10 cellular contexts compared by ENCODE assay signal in genomic region chr12:132506328-132506727, GRCh38. TPM values are rescaled to one million over a fixed set of nuclear protein-coding genes. Genes with fewer than 3 reads are reported as not detected.
DNase-seq lines count a peak whose midpoint lies in the region; ATAC-seq and TF ChIP-seq lines count a peak whose summit lies in the region.
"Had no signal": no experiment of that assay in that cellular context is flagged by ENCODE, and none has a peak within 500 bp of the region (broad histone marks: within the 10 kb centered on the region; RNA-seq: fewer than 3 reads in every experiment).

No MANE protein-coding gene starts in this region.

- H3K36me3 ChIP-seq in SK-N-SH (replicated peaks in 1 of 2; ENCODE audit: control insufficient read depth in 1 of 2, insufficient read depth in 2 of 2, low read length in 1 of 2), result peaks cover 0 to 5% of the 10 kb centered on the region in 2 experiments

- no peak overlapping the region for H3K9ac ChIP-seq in SK-N-SH

- DNase-seq in SK-N-SH, result no peak
- DNase-seq in activated CD8-positive, alpha-beta T cell treated with anti-CD3 and anti-CD28 coated beads for 36 hours, result no peak
- DNase-seq in immature natural killer cell, result no peak
- no peak for DNase-seq in stimulated activated naive CD8-positive, alpha-beta T cell treated with anti-CD3 and anti-CD28 coated beads, Interleukin-15, amount 100 ng/mL, for 72 hours
- DNase-seq in putamen (ENCODE audit: low spot score), result no peak
- no peak for DNase-seq in activated effector memory CD4-positive, alpha-beta T cell treated with anti-CD3 and anti-CD28 coated beads, Interleukin-2, amount 50 U/mL, for 16 hours
- DNase-seq: NCI-H1694 treated with DMSO at 0.1 percent for 48 hours had no signal

- peaks cover 66% of the 10 kb centered on the region for H4K20me1 ChIP-seq in SK-N-SH (ENCODE audit: insufficient read depth)

- H3K27me3 ChIP-seq in SK-N-SH (ENCODE audit: insufficient read depth), result no peaks in the 10 kb centered on the region

- peak overlapping the region; percentile 41; the same call in 1 of the 2 replicates for H3K4me2 ChIP-seq in SK-N-SH

- H3K9me2 ChIP-seq in SK-N-SH, result no peaks in the 10 kb centered on the region

- H3K27ac ChIP-seq in SK-N-SH (ENCODE audit: low read depth in 2 of 2, low read length in 1 of 2), result peak overlapping the region in 1 of 2 experiments; percentile 5; a peak in 1 of 4 replicates
- H3K27ac ChIP-seq: epithelial cell of prostate had no signal

- intact Hi-C loops in activated CD8-positive, alpha-beta T cell treated with anti-CD3 and anti-CD28 coated beads for 36 hours (cut with micrococcal nuclease), result no loop called here

- no peaks in the 10 kb centered on the region for H3K9me3 ChIP-seq in SK-N-SH

- peak overlapping the region; percentile 83 for H3K27ac Mint-ChIP-seq in activated CD8-positive, alpha-beta T cell treated with anti-CD3 and anti-CD28 coated beads for 36 hours
- H3K27ac Mint-ChIP-seq in immature natural killer cell, result peak overlapping the region; percentile 71 to 91 (median 84)
- H3K27ac Mint-ChIP-seq in stimulated activated naive CD8-positive, alpha-beta T cell treated with anti-CD3 and anti-CD28 coated beads, Interleukin-15, amount 100 ng/mL, for 72 hours, result peak overlapping the region in 1 of 2 donors; percentile 85

- peaks cover 46% of the 10 kb centered on the region for H3K79me2 ChIP-seq in SK-N-SH (ENCODE audit: insufficient read depth)

- H3K36me3 Mint-ChIP-seq in activated CD8-positive, alpha-beta T cell treated with anti-CD3 and anti-CD28 coated beads for 36 hours (ENCODE audit: low read depth), result no peaks in the 10 kb centered on the region
- no peaks in the 10 kb centered on the region for H3K36me3 Mint-ChIP-seq in immature natural killer cell

- peaks cover 8 to 37% of the 10 kb centered on the region in 2 experiments; a peak in 2 of 4 replicates for H3K4me1 ChIP-seq in SK-N-SH (ENCODE audit: control insufficient read depth in 1 of 2, insufficient read depth in 2 of 2, low read depth in 1 of 2, low read length in 1 of 2)

- 84% methylated on average over 11 of the region's 11 CpGs for WGBS in SK-N-SH (ENCODE audit: low lambda C conversion rate)

- no peak for TF ChIP-seq CTCF in SK-N-SH (IDR thresholded peaks at IDR 0.05)
- no peak for TF ChIP-seq CTCF in activated CD8-positive, alpha-beta T cell treated with anti-CD3 and anti-CD28 coated beads for 36 hours (IDR thresholded peaks at IDR 0.05)

- no peak for TF ChIP-seq EP300 in SK-N-SH (IDR thresholded peaks at IDR 0.05; ENCODE audit: borderline replicate concordance in 1 of 2, low read depth in 1 of 2, low read length in 1 of 2)

- no peak for ATAC-seq in SK-N-SH treated with all-trans-retinoic acid at 6 μM for 48 hours
- peak; percentile 3 for ATAC-seq in activated CD8-positive, alpha-beta T cell treated with anti-CD3 and anti-CD28 coated beads for 36 hours
- ATAC-seq in stimulated activated naive CD8-positive, alpha-beta T cell treated with anti-CD3 and anti-CD28 coated beads, Interleukin-15, amount 100 ng/mL, for 72 hours, result peak; percentile 4
- no peak for ATAC-seq in GM21360 (IDR thresholded peaks at IDR 0.05; ENCODE audit: unreplicated experiment)

- H3K27me3 Mint-ChIP-seq in activated CD8-positive, alpha-beta T cell treated with anti-CD3 and anti-CD28 coated beads for 36 hours, result no peaks in the 10 kb centered on the region
- H3K27me3 Mint-ChIP-seq in immature natural killer cell (ENCODE audit: low read depth in 3 of 3), result peaks cover 0 to 11% (median 11%) of the 10 kb centered on the region in 3 donors
- H3K27me3 Mint-ChIP-seq in stimulated activated naive CD8-positive, alpha-beta T cell treated with anti-CD3 and anti-CD28 coated beads, Interleukin-15, amount 100 ng/mL, for 72 hours, result no peaks in the 10 kb centered on the region

- H3K9me3 Mint-ChIP-seq in activated CD8-positive, alpha-beta T cell treated with anti-CD3 and anti-CD28 coated beads for 36 hours, result no peaks in the 10 kb centered on the region
- no peaks in the 10 kb centered on the region for H3K9me3 Mint-ChIP-seq in immature natural killer cell
- no peaks in the 10 kb centered on the region for H3K9me3 Mint-ChIP-seq in stimulated activated naive CD8-positive, alpha-beta T cell treated with anti-CD3 and anti-CD28 coated beads, Interleukin-15, amount 100 ng/mL, for 72 hours

- peak overlapping the region; percentile 46 for H3K4me3 Mint-ChIP-seq in activated CD8-positive, alpha-beta T cell treated with anti-CD3 and anti-CD28 coated beads for 36 hours
- peak overlapping the region; percentile 50 to 65 (median 58) for H3K4me3 Mint-ChIP-seq in immature natural killer cell
- peak overlapping the region; percentile 58 to 74 for H3K4me3 Mint-ChIP-seq in stimulated activated naive CD8-positive, alpha-beta T cell treated with anti-CD3 and anti-CD28 coated beads, Interleukin-15, amount 100 ng/mL, for 72 hours

- H2AFZ ChIP-seq in SK-N-SH (ENCODE audit: low read depth), result no peak overlapping the region

- no peak for TF ChIP-seq RAD21 in SK-N-SH (IDR thresholded peaks at IDR 0.05; ENCODE audit: low read length)

- POLR2A ChIA-PET in SK-N-SH (lab: Yijun Ruan, JAX), result no interaction called here
- POLR2A ChIA-PET in activated CD8-positive, alpha-beta T cell treated with anti-CD3 and anti-CD28 coated beads for 36 hours (lab: Charles Lee), result no interaction called here

- CTCF ChIA-PET in SK-N-SH (lab: Yijun Ruan, JAX), result interaction anchor here (0.7 to 2.3 kb wide), 5 partner anchors 13 to 92 kb away, joined by 3 to 9 read pairs (median 4); no protein-coding TSS in a partner anchor
- CTCF ChIA-PET in activated CD8-positive, alpha-beta T cell treated with anti-CD3 and anti-CD28 coated beads for 36 hours (lab: Charles Lee), result interaction anchor here (0.8 to 1.7 kb wide), 7 partner anchors 13 to 109 kb away, joined by 3 to 9 read pairs (median 5); no protein-coding TSS in a partner anchor

- H3F3A ChIP-seq in SK-N-SH (replicated peaks; ENCODE audit: insufficient read depth), result no peaks in the 10 kb centered on the region

- H3K4me1 Mint-ChIP-seq in activated CD8-positive, alpha-beta T cell treated with anti-CD3 and anti-CD28 coated beads for 36 hours (ENCODE audit: low read depth), result peaks cover 49% of the 10 kb centered on the region
- peaks cover 46 to 47% of the 10 kb centered on the region in 2 donors for H3K4me1 Mint-ChIP-seq in immature natural killer cell
- H3K4me1 Mint-ChIP-seq in stimulated activated naive CD8-positive, alpha-beta T cell treated with anti-CD3 and anti-CD28 coated beads, Interleukin-15, amount 100 ng/mL, for 72 hours, result peaks cover 63% of the 10 kb centered on the region

- H3K4me3 ChIP-seq in SK-N-SH (ENCODE audit: low read depth in 2 of 2, low read length in 1 of 2), result no peak overlapping the region

TF ChIP-seq in SK-N-SH, 30 proteins besides CTCF, POLR2A, EP300 and RAD21 (continues in another document):
- no peak for TF ChIP-seq USF1 (IDR thresholded peaks at IDR 0.05; ENCODE audit: borderline replicate concordance, low read depth)
- TF ChIP-seq NRF1 (IDR thresholded peaks at IDR 0.05; ENCODE audit: low read depth, low read length), result no peak
- TF ChIP-seq USF2 (IDR thresholded peaks at IDR 0.05; ENCODE audit: borderline replicate concordance, low read depth, low read length), result no peak
- TF ChIP-seq JUND (IDR thresholded peaks at IDR 0.05), result no peak
- no peak for TF ChIP-seq GABPA (IDR thresholded peaks at IDR 0.05; ENCODE audit: low read depth)

TF ChIP-seq in SK-N-SH treated with all-trans-retinoic acid at 6 μM for 48 hours, 23 proteins besides CTCF, POLR2A, EP300 and RAD21 (continues in another document):
- TF ChIP-seq ARNTL (CRISPR knock-in tag; IDR thresholded peaks at IDR 0.05; ENCODE audit: borderline replicate concordance, low read depth) (no peak), BACH2 (CRISPR knock-in tag; IDR thresholded peaks at IDR 0.05; ENCODE audit: borderline replicate concordance) (no peak), TOX (CRISPR knock-in tag; IDR thresholded peaks at IDR 0.05; ENCODE audit: borderline replicate concordance) (no peak), ZNF8 (CRISPR knock-in tag; IDR thresholded peaks at IDR 0.05) (no peak), CREB5 (CRISPR knock-in tag; IDR thresholded peaks at IDR 0.05; ENCODE audit: low read depth) (no peak), TCF4 (CRISPR knock-in tag; IDR thresholded peaks at IDR 0.05; ENCODE audit: borderline replicate concordance) (no peak), ZFP3 (CRISPR knock-in tag; IDR thresholded peaks at IDR 0.05) (no peak), OSR1 (CRISPR knock-in tag; IDR thresholded peaks at IDR 0.05) (no peak), ZNF70 (CRISPR knock-in tag; IDR thresholded peaks at IDR 0.05) (no peak), GLIS3 (CRISPR knock-in tag; IDR thresholded peaks at IDR 0.05) (no peak), ZNF565 (CRISPR knock-in tag; conservative IDR thresholded peaks at IDR 0.05; ENCODE audit: low read depth) (no peak), ZC3H10 (CRISPR knock-in tag; IDR thresholded peaks at IDR 0.05) (no peak)

RNA-seq across cellular contexts. Expression of gene FBRSL1, which starts 16.4 kb away (rescaled TPM):
- 3.3 and 5.5 TPM in 2 replicates for polyA plus RNA-seq in SK-N-SH (2012; rRNA removed)
- polyA plus RNA-seq in SK-N-SH (2012; cell fraction: cytosol; rRNA removed), result 3.2 and 4.9 TPM in 2 replicates
- polyA plus RNA-seq in SK-N-SH (2012; cell fraction: nucleus; rRNA removed), result 29.5 and 88.3 TPM in 2 replicates
- 10 to 100 TPM; 41.4 to 48.1 TPM for total RNA-seq in activated CD8-positive, alpha-beta T cell treated with anti-CD3 and anti-CD28 coated beads for 36 hours
- under 1 TPM in 2 of 3 donors, not detected in 1; 0.54 to 0.63 TPM for polyA plus RNA-seq in immature natural killer cell

Comparison
In these comparisons a context has a peak if more than half of its experiments do, and no peak if none do; other contexts are left out.
1. ATAC-seq: peak in activated CD8-positive, alpha-beta T cell treated with anti-CD3 and anti-CD28 coated beads for 36 hours (single experiment) and stimulated activated naive CD8-positive, alpha-beta T cell treated with anti-CD3 and anti-CD28 coated beads, Interleukin-15, amount 100 ng/mL, for 72 hours (single experiment); none in SK-N-SH treated with all-trans-retinoic acid at 6 μM for 48 hours (single experiment) and GM21360 (single experiment).
2. Peak in every context shown above with its lines, with median percentiles within 50 percentile points of each other: H3K4me3 Mint-ChIP-seq.